ENCODE assay signal across 8 cellular contexts in the genomic region with DNA sequence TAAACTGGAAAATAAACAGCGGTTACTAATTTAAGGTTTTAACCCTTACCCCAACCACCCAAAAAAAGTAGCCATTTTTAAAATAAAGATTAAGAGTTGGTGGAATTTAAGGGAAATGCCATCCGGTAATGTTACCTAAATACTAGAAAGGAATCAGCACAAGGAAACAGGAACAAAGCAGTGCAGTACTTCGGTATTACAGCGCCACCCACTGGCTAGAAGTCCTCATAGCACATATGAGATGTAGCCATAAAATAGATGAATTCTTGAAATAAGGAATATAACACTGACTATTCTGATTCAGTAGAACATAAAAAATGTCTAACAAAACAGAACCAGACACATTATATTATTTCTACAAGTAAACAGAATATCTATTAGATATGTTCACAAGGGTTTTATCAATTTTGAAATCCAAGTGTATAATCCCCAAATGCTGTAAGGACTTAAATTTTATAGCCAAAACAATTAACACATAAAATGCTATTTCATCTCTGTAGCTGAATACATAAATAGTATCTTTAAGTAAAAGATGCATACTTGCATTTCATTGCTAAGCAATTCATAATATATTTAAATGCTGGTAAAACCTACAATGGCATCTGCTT. TPM values are rescaled to one million over a fixed set of nuclear protein-coding genes. Genes with fewer than 3 reads are reported as not detected.
DNase-seq lines count a peak whose midpoint lies in the region; ATAC-seq and TF ChIP-seq lines count a peak whose summit lies in the region.

No MANE protein-coding gene starts in this region.

- DNase-seq in Jurkat, Clone E6-1 (ENCODE audit: low read depth, low spot score), result peak; percentile 40
- peak; percentile 55 to 71 for DNase-seq in PC-9
- peak; percentile 67 to 71 for DNase-seq in activated T-cell treated with anti-CD3 and anti-CD28 coated beads, Interleukin-2, amount 50 U/mL, for 48 hours
- peak; percentile 31 for DNase-seq in fibroblast of the conjunctiva (ENCODE audit: low read depth)
- DNase-seq in osteoblast (ENCODE audit: insufficient read length, low spot score, missing footprints), result peak; percentile 81

- no TSS peak for BruUV-seq in PC-9 (replicated peaks; lab: Mats Ljungman, UMichigan)

- H3K4me3 ChIP-seq in DOHH2 (ENCODE audit: low read length) (no peak overlapping the region), PC-9 (no peak overlapping the region), osteoblast (ENCODE audit: insufficient read depth, low read length) (no peak overlapping the region)
- H3K4me3 ChIP-seq in Jurkat, Clone E6-1 (ENCODE audit: low read length), result no peak overlapping the region

- H3F3A ChIP-seq in DOHH2 (ENCODE audit: control insufficient read depth, insufficient read depth), result no peaks in the 10 kb centered on the region
- H3F3A ChIP-seq in PC-9 (ENCODE audit: insufficient read depth, low read depth), result no peaks in the 10 kb centered on the region

- H3K4me2 ChIP-seq in DOHH2 (ENCODE audit: low read length) (no peak overlapping the region), PC-9 (no peak overlapping the region), osteoblast (ENCODE audit: insufficient read depth, low read length) (no peak overlapping the region)

- peak; percentile 92 for TF ChIP-seq CTCF in DOHH2 (IDR thresholded peaks at IDR 0.05; ENCODE audit: low read depth, low read length, poor library complexity, severe bottlenecking)
- peak; percentile 99 for TF ChIP-seq CTCF in PC-9 (conservative IDR thresholded peaks at IDR 0.05)
- peak; percentile 90 for TF ChIP-seq CTCF in osteoblast (IDR thresholded peaks at IDR 0.05; ENCODE audit: extremely low read depth, low read depth, low read length)

- H3K27ac ChIP-seq in DOHH2 (ENCODE audit: low read depth, low read length) (no peak overlapping the region), PC-9 (no peak overlapping the region), osteoblast (ENCODE audit: low read depth, low read length) (no peak overlapping the region)

- H3K4me1 ChIP-seq in DOHH2 (ENCODE audit: control insufficient read depth, low read length), result no peaks in the 10 kb centered on the region
- H3K4me1 ChIP-seq in PC-9 (replicated peaks; ENCODE audit: insufficient read depth), result no peaks in the 10 kb centered on the region
- H3K4me1 ChIP-seq in osteoblast (ENCODE audit: insufficient read depth, low read length), result no peaks in the 10 kb centered on the region

- no peaks in the 10 kb centered on the region for H3K36me3 ChIP-seq in DOHH2 (ENCODE audit: control insufficient read depth, low read length)
- no peaks in the 10 kb centered on the region for H3K36me3 ChIP-seq in PC-9 (ENCODE audit: low read depth)
- no peaks in the 10 kb centered on the region for H3K36me3 ChIP-seq in osteoblast (ENCODE audit: insufficient read depth, low read length)

- H3K27me3 ChIP-seq in DOHH2 (ENCODE audit: control insufficient read depth, low read length) (no peaks in the 10 kb centered on the region), PC-9 (ENCODE audit: insufficient read depth, low read depth) (no peaks in the 10 kb centered on the region), osteoblast (ENCODE audit: insufficient read depth, low read length) (no peaks in the 10 kb centered on the region)

- CTCF ChIA-PET in PC-9 (lab: Charles Lee), result no interaction called here

- H3K9me3 ChIP-seq in DOHH2 (ENCODE audit: control insufficient read depth, insufficient read depth, low read length), result no peaks in the 10 kb centered on the region
- no peaks in the 10 kb centered on the region for H3K9me3 ChIP-seq in PC-9 (ENCODE audit: insufficient read depth, low read depth)
- no peaks in the 10 kb centered on the region for H3K9me3 ChIP-seq in osteoblast (ENCODE audit: low read depth, low read length)

- H4K20me1 ChIP-seq in DOHH2 (ENCODE audit: control insufficient read depth, insufficient read depth, low read depth, low read length) (no peaks in the 10 kb centered on the region), PC-9 (ENCODE audit: insufficient read depth) (no peaks in the 10 kb centered on the region), osteoblast (ENCODE audit: insufficient read depth, low read length) (no peaks in the 10 kb centered on the region)

- H3K9me2 ChIP-seq in DOHH2 (replicated peaks; ENCODE audit: control insufficient read depth, low read length), result no peaks in the 10 kb centered on the region
- no peaks in the 10 kb centered on the region for H3K9me2 ChIP-seq in PC-9 (ENCODE audit: insufficient read depth)

- H2AFZ ChIP-seq in PC-9 (no peak overlapping the region), osteoblast (ENCODE audit: low read length) (no peak overlapping the region)

- ATAC-seq in GM21526 (IDR thresholded peaks at IDR 0.05; ENCODE audit: low FRiP score, unreplicated experiment) (peak; percentile 80), GM19324 (IDR thresholded peaks at IDR 0.05; ENCODE audit: low FRiP score, unreplicated experiment) (no peak)

- POLR2A ChIA-PET in PC-9 (lab: Charles Lee; ENCODE audit: unreplicated experiment), result no interaction called here

- intact Hi-C loops in PC-9 (cut with micrococcal nuclease; ENCODE audit: unreplicated experiment), result loop anchor here (1.0 to 5.0 kb wide), 5 partner anchors 226 to 958 kb away; no protein-coding TSS in a partner anchor

- H3K79me2 ChIP-seq in DOHH2 (ENCODE audit: control insufficient read depth, low read length), result no peaks in the 10 kb centered on the region
- no peaks in the 10 kb centered on the region for H3K79me2 ChIP-seq in PC-9 (ENCODE audit: low read depth)
- H3K79me2 ChIP-seq in osteoblast (ENCODE audit: insufficient read depth, low read length), result no peaks in the 10 kb centered on the region

RNA-seq across cellular contexts. Expression of a gene that starts 58.8 kb away (rescaled TPM):
- polyA plus RNA-seq in Jurkat, Clone E6-1 (2012; ENCODE audit: insufficient read depth, insufficient read length), result 1.5 TPM
- total RNA-seq in PC-9 (2021) (4.1 and 7.3 TPM in 2 replicates), osteoblast (23.2 and 28.9 TPM in 2 replicates)

Comparison
In these comparisons a context has a peak if more than half of its experiments do, and no peak if none do; other contexts are left out.
1. DNase-seq: peak in every context shown above with its lines; median percentile 81 in osteoblast; 69 in activated T-cell treated with anti-CD3 and anti-CD28 coated beads, Interleukin-2, amount 50 U/mL, for 48 hours; 63 in PC-9; 40 in Jurkat, Clone E6-1; 31 in fibroblast of the conjunctiva.